ENCODE assay signal across 1 cellular context in the genomic region with DNA sequence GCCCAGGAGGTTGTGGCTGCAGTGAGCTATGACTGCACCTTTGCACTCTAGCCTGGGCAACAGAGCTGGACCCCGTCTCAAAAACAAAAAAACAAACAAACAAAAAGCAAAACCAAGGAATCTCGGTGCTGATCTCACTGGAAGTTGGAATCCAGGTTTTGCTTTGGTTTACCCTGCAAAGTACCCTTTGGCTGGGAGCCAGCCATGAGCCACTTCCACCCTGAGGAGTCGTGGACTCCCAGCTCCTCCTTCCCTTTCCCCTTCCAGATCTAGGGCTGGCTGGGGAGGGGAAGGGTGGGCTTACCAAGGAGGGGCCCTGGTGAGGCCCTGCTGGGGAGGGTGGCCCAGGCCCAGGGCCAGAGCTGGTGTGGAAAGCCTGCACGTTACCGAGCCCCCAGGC.
TF ChIP-seq lines count a peak whose summit lies in the region.

No MANE protein-coding gene starts in this region.

TF ChIP-seq in SK-N-SH, 30 proteins besides CTCF, POLR2A, EP300 and RAD21 (continued from another document):
- TF ChIP-seq NFIC (IDR thresholded peaks at IDR 0.05; ENCODE audit: borderline replicate concordance) (no peak), EZH2phosphoT487 (IDR thresholded peaks at IDR 0.05; ENCODE audit: borderline replicate concordance, low read depth) (no peak), RFX5 (IDR thresholded peaks at IDR 0.05; ENCODE audit: low read length) (no peak), MEF2A (IDR thresholded peaks at IDR 0.05; ENCODE audit: borderline replicate concordance, low read depth) (no peak), FOSL2 (IDR thresholded peaks at IDR 0.05; ENCODE audit: borderline replicate concordance, low read depth) (no peak), SMC3 (IDR thresholded peaks at IDR 0.05; ENCODE audit: low read depth, low read length) (no peak), GABPA (IDR thresholded peaks at IDR 0.05; ENCODE audit: low read depth) (no peak), CHD2 (IDR thresholded peaks at IDR 0.05; ENCODE audit: low read length, partially characterized antibody) (no peak), FOXM1 (IDR thresholded peaks at IDR 0.05; ENCODE audit: low read depth) (no peak), POLR2AphosphoS5 (IDR thresholded peaks at IDR 0.05; ENCODE audit: low read depth, low read length) (no peak), MAX (IDR thresholded peaks at IDR 0.05; ENCODE audit: low read depth) (no peak), MXI1 (IDR thresholded peaks at IDR 0.05; ENCODE audit: low read depth, low read length) (no peak)
- TF ChIP-seq, protein P1, sequence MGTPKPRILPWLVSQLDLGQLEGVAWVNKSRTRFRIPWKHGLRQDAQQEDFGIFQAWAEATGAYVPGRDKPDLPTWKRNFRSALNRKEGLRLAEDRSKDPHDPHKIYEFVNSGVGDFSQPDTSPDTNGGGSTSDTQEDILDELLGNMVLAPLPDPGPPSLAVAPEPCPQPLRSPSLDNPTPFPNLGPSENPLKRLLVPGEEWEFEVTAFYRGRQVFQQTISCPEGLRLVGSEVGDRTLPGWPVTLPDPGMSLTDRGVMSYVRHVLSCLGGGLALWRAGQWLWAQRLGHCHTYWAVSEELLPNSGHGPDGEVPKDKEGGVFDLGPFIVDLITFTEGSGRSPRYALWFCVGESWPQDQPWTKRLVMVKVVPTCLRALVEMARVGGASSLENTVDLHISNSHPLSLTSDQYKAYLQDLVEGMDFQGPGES (IDR thresholded peaks at IDR 0.05; ENCODE audit: low read depth, low read length), result no peak
TF ChIP-seq in SK-N-SH: peak in this region for 0.
